In genomic region chr6:42137192-42137753, GRCh38 we compare ENCODE assay signal across 12 cellular contexts. TPM values are rescaled to one million over a fixed set of nuclear protein-coding genes. Genes with fewer than 3 reads are reported as not detected.
DNase-seq lines count a peak whose midpoint lies in the region; FAIRE-seq and TF ChIP-seq lines count a peak whose summit lies in the region.
"Had no signal": no experiment of that assay in that cellular context is flagged by ENCODE, and none has a peak within 500 bp of the region (broad histone marks: within the 10 kb centered on the region; RNA-seq: fewer than 3 reads in every experiment).

No MANE protein-coding gene starts in this region.

- H3K9ac ChIP-seq in BLaER1 (no peak overlapping the region), OCI-LY3 (ENCODE audit: low read length) (peak overlapping the region; percentile 74), H1 (replicated peaks in 1 of 4; ENCODE audit: extremely low read depth in 1 of 4, low read depth in 3 of 4, low read length in 3 of 4) (peak overlapping the region in 1 of 4 experiments; percentile 38; a peak in 3 of 7 replicates)

- H3K56ac ChIP-seq in H1 (replicated peaks; ENCODE audit: insufficient read length, low read depth, low read length) = peak overlapping the region; percentile 5

- peaks cover 38% of the 10 kb centered on the region for H3K4me1 Mint-ChIP-seq in nephron

- H4K91ac ChIP-seq in H1 (replicated peaks; ENCODE audit: insufficient read length, low read length) = peak overlapping the region; percentile 45

- H4K5ac ChIP-seq in H1 (ENCODE audit: insufficient read length, low read depth, low read length) = peak overlapping the region; percentile 42

- peak overlapping the region; percentile 20 for H3K4ac ChIP-seq in H1 (replicated peaks; ENCODE audit: insufficient read length, low read depth, low read length)

- H3K36me3 Mint-ChIP-seq in nephron (ENCODE audit: low read depth) = no peaks in the 10 kb centered on the region
- H3K36me3 Mint-ChIP-seq: activated naive CD8-positive, alpha-beta T cell had no signal

- peak overlapping the region; percentile 71; the same call in 1 of the 2 replicates for H2BK12ac ChIP-seq in H1 (ENCODE audit: low read depth, low read length)

- H3K9me3 ChIP-seq in BLaER1 = no peaks in the 10 kb centered on the region
- no peaks in the 10 kb centered on the region for H3K9me3 ChIP-seq in OCI-LY3 (ENCODE audit: insufficient read depth, low read length)
- H3K9me3 ChIP-seq in H1 (ENCODE audit: insufficient read depth in 2 of 2, low read depth in 1 of 2, low read length in 1 of 2) = no peaks in the 10 kb centered on the region

- H3K4me3 Mint-ChIP-seq in nephron = no peak overlapping the region
- H3K4me3 Mint-ChIP-seq: activated naive CD8-positive, alpha-beta T cell had no signal

- peaks cover 12% of the 10 kb centered on the region for H3K79me1 ChIP-seq in H1 (ENCODE audit: low read depth, low read length)

- peak overlapping the region; percentile 76 for H2BK5ac ChIP-seq in H1 (ENCODE audit: low read depth, low read length)

- DNase-seq in H1 (ENCODE audit: low read depth in 1 of 2, low spot score in 2 of 2) (peak in 1 of 2 experiments; percentile 65), GM19239 (ENCODE audit: insufficient read length, low spot score) (no peak), NCI-H1930 (lab: John Stamatoyannopoulos, UW) (no peak), Ammon's horn (ENCODE audit: low spot score) (no peak)
- DNase-seq in activated CD8-positive, alpha-beta memory T cell treated with anti-CD3 and anti-CD28 coated beads for 24 hours = no peak
- DNase-seq: NCI-H2171 had no signal

- peaks cover 27% of the 10 kb centered on the region for H3K27me3 ChIP-seq in BLaER1
- no peaks in the 10 kb centered on the region for H3K27me3 ChIP-seq in OCI-LY3 (ENCODE audit: low read depth, low read length)
- H3K27me3 ChIP-seq in H1 (replicated peaks in 1 of 4; ENCODE audit: control insufficient read depth in 3 of 4, extremely low read depth in 1 of 4, insufficient read depth in 3 of 4, low read length in 3 of 4) = no peaks in the 10 kb centered on the region

- H3K4me2 ChIP-seq in BLaER1 (peak overlapping the region; percentile 60), OCI-LY3 (ENCODE audit: low read length) (peak overlapping the region; percentile 90), H1 (ENCODE audit: insufficient read depth in 1 of 2, low read depth in 2 of 2, low read length in 2 of 2) (peak overlapping the region; percentile 57 to 84)

- no peaks in the 10 kb centered on the region for H3K9me3 Mint-ChIP-seq in nephron

- POLR2A ChIA-PET in H1 (lab: Charles Lee; ENCODE audit: partially characterized antibody) = interaction anchor here (0.5 to 9.7 kb wide), 27 partner anchors 9 to 777 kb away, joined by 3 to 109 read pairs (median 3); partner anchors contain the start of gene BICRAL

- H2AK5ac ChIP-seq in H1 (ENCODE audit: low read depth, low read length) = 0 out of 2 replicates have a peak overlapping the region, but pooled peaks have one; percentile 8

- TF ChIP-seq POLR2A in H1 (IDR thresholded peaks at IDR 0.05; ENCODE audit: control extremely low read depth in 1 of 2, low read depth in 2 of 2, low read length in 2 of 2) = no peak

- H3K36me3 ChIP-seq in BLaER1 = no peaks in the 10 kb centered on the region
- no peaks in the 10 kb centered on the region for H3K36me3 ChIP-seq in OCI-LY3 (replicated peaks; ENCODE audit: low read depth, low read length)
- peaks cover 0 to 7% (median 4%) of the 10 kb centered on the region in 4 experiments; a peak in 4 of 8 replicates for H3K36me3 ChIP-seq in H1 (ENCODE audit: control insufficient read depth in 2 of 4, insufficient read depth in 4 of 4, low read length in 3 of 4)

- TF ChIP-seq RAD21 in H1 (IDR thresholded peaks at IDR 0.05 in 1 of 2, conservative IDR thresholded peaks at IDR 0.05 in 1 of 2; ENCODE audit: low read depth in 2 of 2, low read length in 2 of 2) = no peak

- 37% methylated on average over 7 of the region's 7 CpGs; no CpG with 5 or more reads in 1 of the 2 experiments for WGBS in H1 (ENCODE audit: extremely low coverage in 1 of 2, insufficient coverage in 1 of 2, insufficient read length in 1 of 2, insufficient replicate concordance in 2 of 2, low coverage in 1 of 2, low lambda C conversion rate in 2 of 2, missing lambda C conversion rate in 1 of 2), 2 experiments

- 0 out of 2 replicates have a peak overlapping the region, but pooled peaks have one; percentile 19 for H2BK15ac ChIP-seq in H1 (ENCODE audit: low read length)

- H3K27ac ChIP-seq in BLaER1 (no peak overlapping the region), OCI-LY3 (ENCODE audit: low read length) (peak overlapping the region; percentile 83), H1 (ENCODE audit: low read depth, low read length) (peak overlapping the region; percentile 88; the same call in 1 of the 2 replicates)

- TF ChIP-seq CTCF in OCI-LY3 (IDR thresholded peaks at IDR 0.05; ENCODE audit: low read depth, low read length) (no peak), H1 (IDR thresholded peaks at IDR 0.05; ENCODE audit: control extremely low read depth in 1 of 3, insufficient read depth in 1 of 3, low read depth in 1 of 3, low read length in 3 of 3) (no peak), nephron (IDR thresholded peaks at IDR 0.05; ENCODE audit: unreplicated experiment in 3 of 3) (no peak)

- no peak for TF ChIP-seq EP300 in H1 (IDR thresholded peaks at IDR 0.05; ENCODE audit: borderline replicate concordance in 1 of 2, low read depth in 2 of 2, low read length in 2 of 2)

- no peak overlapping the region for H3K14ac ChIP-seq in H1 (ENCODE audit: insufficient read length)

- peak overlapping the region; percentile 39 for H2BK120ac ChIP-seq in H1 (replicated peaks; ENCODE audit: low read depth, low read length)

- H3K4me3 ChIP-seq in BLaER1 (no peak overlapping the region), OCI-LY3 (ENCODE audit: low read length) (peak overlapping the region; percentile 72), H1 (ENCODE audit: extremely low read depth in 1 of 4, insufficient read depth in 2 of 4, low read depth in 3 of 4, low read length in 4 of 4) (peak overlapping the region in 3 of 4 experiments; percentile 6 to 44 (median 8); a peak in 4 of 8 replicates)

- peak overlapping the region; percentile 89 for H3K18ac ChIP-seq in H1 (ENCODE audit: extremely low read depth, low read length)

- FAIRE-seq in H1 (lab: Jason Lieb, UNC) = no peak
- FAIRE-seq in GM19239 (lab: Jason Lieb, UNC) = no peak

- H3K79me2 ChIP-seq in OCI-LY3 (ENCODE audit: low read length) = no peaks in the 10 kb centered on the region
- peaks cover 12 to 68% of the 10 kb centered on the region in 2 experiments for H3K79me2 ChIP-seq in H1 (ENCODE audit: control insufficient read depth in 1 of 2, insufficient read depth in 2 of 2, low read length in 2 of 2)

- peaks cover 13% of the 10 kb centered on the region; the same call in 1 of the 2 replicates for H4K20me1 ChIP-seq in BLaER1
- no peaks in the 10 kb centered on the region for H4K20me1 ChIP-seq in OCI-LY3 (ENCODE audit: insufficient read depth, low read length)
- H4K20me1 ChIP-seq in H1 (replicated peaks in 1 of 2; ENCODE audit: control insufficient read depth in 1 of 2, insufficient read depth in 2 of 2, low read length in 2 of 2) = peaks cover 15 to 26% of the 10 kb centered on the region in 2 experiments

- peaks cover 8% of the 10 kb centered on the region for H3K23me2 ChIP-seq in H1 (ENCODE audit: low read depth, low read length)

- H4K8ac ChIP-seq in H1 (ENCODE audit: extremely low read depth, insufficient read depth, low read length) = no peak overlapping the region; the same call in 1 of the 2 replicates

- CTCF ChIA-PET in H1 (lab: Charles Lee; ENCODE audit: partially characterized antibody) = interaction anchor here (0.7 to 12.4 kb wide), 24 partner anchors 9 to 84 kb away, joined by 3 to 123 read pairs (median 6); no protein-coding TSS in a partner anchor

- H3K4me1 ChIP-seq in BLaER1 (peaks cover 28% of the 10 kb centered on the region), OCI-LY3 (ENCODE audit: low read length) (peaks cover 37% of the 10 kb centered on the region), H1 (replicated peaks in 1 of 4; ENCODE audit: control insufficient read depth in 3 of 4, insufficient read depth in 4 of 4, low read length in 3 of 4) (peaks cover 28 to 65% (median 47%) of the 10 kb centered on the region in 4 experiments)

- peaks cover 17% of the 10 kb centered on the region for H3K27me3 Mint-ChIP-seq in nephron (ENCODE audit: low read depth)

- peak overlapping the region; percentile 31 to 90 (median 76) for H3K27ac Mint-ChIP-seq in nephron
- H3K27ac Mint-ChIP-seq: activated naive CD8-positive, alpha-beta T cell had no signal

- no peak overlapping the region for H3K23ac ChIP-seq in H1 (ENCODE audit: insufficient read length)

- H2BK20ac ChIP-seq in H1 (ENCODE audit: low read length) = peak overlapping the region; percentile 40; the same call in 1 of the 2 replicates

- H2AFZ ChIP-seq in OCI-LY3 (ENCODE audit: low read depth, low read length) (peak overlapping the region; percentile 98), H1 (ENCODE audit: low read length) (no peak overlapping the region)

RNA-seq across cellular contexts. Expression of gene C6orf132, which starts 5.1 kb away (rescaled TPM):
- total RNA-seq in H1 (2021; fragmentation: NEBNext Ultra II Directional; extraction: Animal tissue kit (Norgen Biotek cat#: 25700)) = 62.2 and 64.0 TPM in 2 replicates
- polyA plus RNA-seq in H1 (2011; rRNA removed) = 31.5 and 33.8 TPM in 2 replicates
- polyA plus RNA-seq in H1 (2011; cell fraction: cytosol; rRNA removed) = 19.4 TPM
- 20.4 TPM for polyA plus RNA-seq in H1 (2011; cell fraction: nucleus; rRNA removed)
- 43.4 to 53.5 TPM (median 48.5 TPM) in 4 replicates for polyA plus RNA-seq in H1 (2012, experiment 1 of 2)
- 48.0 TPM for polyA plus RNA-seq in H1 (2012, experiment 2 of 2)
- 38.7 TPM for polyA plus RNA-seq in H1 (2013, experiment 1 of 2)
- 37.7 TPM for polyA plus RNA-seq in H1 (2013, experiment 2 of 2)
- 7.2 and 7.4 TPM in 2 replicates for polyA minus RNA-seq in H1 (2011; rRNA and poly(A)+ RNA removed)
- 24.7 TPM for polyA minus RNA-seq in H1 (2011; cell fraction: cytosol; rRNA and poly(A)+ RNA removed)
- 17.3 TPM for polyA minus RNA-seq in H1 (2011; cell fraction: nucleus; rRNA and poly(A)+ RNA removed)

RNA-seq across cellular contexts. Expression of gene GUCA1A, which starts 35.9 kb away (rescaled TPM):
- total RNA-seq in H1 (2021; fragmentation: NEBNext Ultra II Directional; extraction: Animal tissue kit (Norgen Biotek cat#: 25700)) = 4.6 and 5.2 TPM in 2 replicates
- 23.4 and 24.6 TPM in 2 replicates for polyA plus RNA-seq in H1 (2011; rRNA removed)
- 18.1 TPM for polyA plus RNA-seq in H1 (2011; cell fraction: cytosol; rRNA removed)
- polyA plus RNA-seq in H1 (2011; cell fraction: nucleus; rRNA removed) = 11.5 TPM
- 7.1 to 11.5 TPM (median 9.3 TPM) in 4 replicates for polyA plus RNA-seq in H1 (2012, experiment 1 of 2)
- 8.3 TPM for polyA plus RNA-seq in H1 (2012, experiment 2 of 2)
- 3.1 TPM for polyA plus RNA-seq in H1 (2013, experiment 1 of 2)
- polyA plus RNA-seq in H1 (2013, experiment 2 of 2) = 3.5 TPM
- 7.7 and 9.4 TPM in 2 replicates for polyA minus RNA-seq in H1 (2011; rRNA and poly(A)+ RNA removed)
- polyA minus RNA-seq in H1 (2011; cell fraction: cytosol; rRNA and poly(A)+ RNA removed) = 2.9 TPM
- polyA minus RNA-seq in H1 (2011; cell fraction: nucleus; rRNA and poly(A)+ RNA removed) = 6.3 TPM
- total RNA-seq: myocyte; T-helper 2 cell treated with Interferon-gamma antibody and Interleukin-4, amounts not matched to agents 100 ng/mL and 5 ng/mL, for 36 hours had no signal

RNA-seq across cellular contexts. Expression of gene GUCA1B, which starts 57.5 kb away (rescaled TPM):
- 0.98 and 1.4 TPM in 2 replicates for total RNA-seq in H1 (2021; fragmentation: NEBNext Ultra II Directional; extraction: Animal tissue kit (Norgen Biotek cat#: 25700))
- polyA plus RNA-seq in H1 (2011; rRNA removed) = 0.53 and 1.4 TPM in 2 replicates
- polyA plus RNA-seq in H1 (2011; cell fraction: cytosol; rRNA removed) = 0.87 TPM
- polyA plus RNA-seq in H1 (2011; cell fraction: nucleus; rRNA removed) = 1.2 TPM
- 1.3 to 2.4 TPM (median 2.3 TPM) in 4 replicates for polyA plus RNA-seq in H1 (2012, experiment 1 of 2)
- polyA plus RNA-seq in H1 (2012, experiment 2 of 2) = not detected
- 0.26 TPM for polyA plus RNA-seq in H1 (2013, experiment 1 of 2)
- 0.26 TPM for polyA plus RNA-seq in H1 (2013, experiment 2 of 2)
- polyA minus RNA-seq in H1 (2011; rRNA and poly(A)+ RNA removed) = 0.76 and 0.83 TPM in 2 replicates
- not detected for polyA minus RNA-seq in H1 (2011; cell fraction: cytosol; rRNA and poly(A)+ RNA removed)
- 0.60 TPM for polyA minus RNA-seq in H1 (2011; cell fraction: nucleus; rRNA and poly(A)+ RNA removed)
